ENCODE assay signal across 19 cellular contexts in the genomic region with DNA sequence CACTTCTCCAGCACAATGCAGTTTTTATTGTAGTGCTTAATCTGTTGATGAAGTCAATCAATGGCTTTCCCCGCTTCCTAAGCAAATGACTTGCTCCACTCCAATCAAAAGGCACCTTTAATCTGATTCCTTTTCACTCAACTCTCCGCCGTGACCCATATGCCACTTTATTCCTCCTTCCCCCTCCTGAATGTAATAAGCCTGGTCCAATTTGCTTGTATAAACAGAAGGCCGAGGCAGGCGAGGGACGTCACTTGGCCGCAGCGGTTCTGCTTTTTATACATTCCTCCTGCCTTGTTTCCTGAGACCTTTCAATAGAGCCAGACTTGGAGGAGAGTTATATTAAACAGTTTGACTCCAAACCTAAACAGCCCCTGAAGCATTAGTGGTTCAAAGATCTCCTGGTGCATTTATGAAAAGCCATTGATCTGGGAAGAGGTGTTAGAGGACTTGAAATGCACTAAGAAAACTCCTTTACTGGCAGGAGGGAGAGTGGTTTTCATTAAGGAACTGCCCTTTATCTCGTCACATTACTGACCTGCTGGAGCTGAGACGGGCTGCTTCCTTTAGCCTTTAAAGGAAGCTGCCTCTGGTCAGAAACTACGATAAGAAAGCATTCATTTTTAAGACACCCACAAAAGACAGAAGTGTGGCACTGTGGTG.
DNase-seq lines count a peak whose midpoint lies in the region; ATAC-seq, FAIRE-seq and TF ChIP-seq lines count a peak whose summit lies in the region.
"Had no signal": no experiment of that assay in that cellular context is flagged by ENCODE, and none has a peak within 500 bp of the region (broad histone marks: within the 10 kb centered on the region; RNA-seq: fewer than 3 reads in every experiment).

No MANE protein-coding gene starts in this region.

- POLR2A ChIA-PET in HEK293T (lab: Yijun Ruan, JAX) = no interaction called here

- FAIRE-seq in kidney (lab: Jason Lieb, UNC) = no peak
- FAIRE-seq: H54 had no signal

- no peak overlapping the region for H2BK15ac ChIP-seq in mesendoderm (replicated peaks; ENCODE audit: low read depth)

- peaks cover 4% of the 10 kb centered on the region for H3K4me1 ChIP-seq in mesendoderm (ENCODE audit: control insufficient read depth, low read depth, low read length)
- peaks cover 13 to 49% (median 28%) of the 10 kb centered on the region in 4 donors for H3K4me1 ChIP-seq in stomach
- H3K4me1 ChIP-seq in kidney (ENCODE audit: control insufficient read depth in 1 of 2, insufficient read depth in 1 of 2, low read depth in 1 of 2, low read length in 2 of 2) = peaks cover 0 to 3% of the 10 kb centered on the region in 2 donors
- peaks cover 10% of the 10 kb centered on the region for H3K4me1 ChIP-seq in endodermal cell (ENCODE audit: control insufficient read depth, insufficient read depth, low read length)
- H3K4me1 ChIP-seq: SJCRH30 had no signal

- no peak overlapping the region for H2AK5ac ChIP-seq in mesendoderm (ENCODE audit: low read length)

- intact Hi-C loops in stomach (cut with DNase I; ENCODE audit: low total_unique reads) = no loop called here
- intact Hi-C loops in kidney (cut with DNase I) = no loop called here

- DNase-seq in NCI-H82 (lab: John Stamatoyannopoulos, UW) = peak; percentile 96
- DNase-seq in chondrocyte (ENCODE audit: low spot score) = no peak
- peak; percentile 53 for DNase-seq in mesendoderm
- DNase-seq in stomach = peak; percentile 73
- DNase-seq in kidney = no peak
- no peak for DNase-seq in endodermal cell
- no peak for DNase-seq in HEK293T (ENCODE audit: extremely low spot score)
- DNase-seq: activated CD4-positive, alpha-beta T cell treated with anti-CD3 and anti-CD28 coated beads for 4 hours; activated naive CD4-positive, alpha-beta T cell; dermis blood vessel endothelial cell; hypothalamus; Kasumi-1; naive thymus-derived CD8-positive, alpha-beta T cell; NCI-H1417; NCI-H226; SJCRH30 had no signal

- TF ChIP-seq CTCF in chondrocyte (IDR thresholded peaks at IDR 0.05) = no peak
- no peak for TF ChIP-seq CTCF in stomach (IDR thresholded peaks at IDR 0.05)
- TF ChIP-seq CTCF in kidney (IDR thresholded peaks at IDR 0.05; ENCODE audit: borderline replicate concordance, extremely low read depth, insufficient read depth) = no peak
- no peak for TF ChIP-seq CTCF in endodermal cell (conservative IDR thresholded peaks at IDR 0.05)

- H4K8ac ChIP-seq in mesendoderm (ENCODE audit: low read depth, low read length) = no peak overlapping the region

- H3K27ac Mint-ChIP-seq in chondrocyte (ENCODE audit: unreplicated experiment) = peak overlapping the region; percentile 90
- no peak overlapping the region for H3K27ac Mint-ChIP-seq in endodermal cell

- H3K4ac ChIP-seq in mesendoderm (ENCODE audit: low read depth, low read length) = no peak overlapping the region

- H3K79me2 ChIP-seq in mesendoderm (ENCODE audit: control insufficient read depth, insufficient read depth, low read length) = no peaks in the 10 kb centered on the region

- H3K4me2 ChIP-seq in mesendoderm (ENCODE audit: low read length) = no peak overlapping the region

- H2BK120ac ChIP-seq in mesendoderm (ENCODE audit: low read depth, low read length) = no peak overlapping the region

- no peak overlapping the region for H3K23ac ChIP-seq in mesendoderm (ENCODE audit: low read length)

- no CpG with 5 or more reads among the region's 11 CpGs for WGBS in mesendoderm (ENCODE audit: extremely low coverage, insufficient coverage, low lambda C conversion rate)
- WGBS in stomach, 5 donors = 8 to 24% (median 14%) methylated on average over 11 of the region's 11 CpGs
- 77 to 80% methylated on average over 8 to 11 of the region's 11 CpGs for WGBS in endodermal cell (ENCODE audit: insufficient coverage in 1 of 2, insufficient read length in 1 of 2), 2 experiments

- H3K4me1 Mint-ChIP-seq in chondrocyte (ENCODE audit: low read depth) (peaks cover 48% of the 10 kb centered on the region), endodermal cell (peaks cover 28% of the 10 kb centered on the region)
- H3K4me1 Mint-ChIP-seq: naive thymus-derived CD8-positive, alpha-beta T cell had no signal

- CTCF ChIA-PET in HEK293T (lab: Yijun Ruan, JAX) = no interaction called here

- no peak overlapping the region for H2BK5ac ChIP-seq in mesendoderm (ENCODE audit: low read length)

- no peak for TF ChIP-seq POLR2A in stomach (IDR thresholded peaks at IDR 0.05)

- H3K4me3 ChIP-seq in mesendoderm (ENCODE audit: low read length) (no peak overlapping the region), stomach (no peak overlapping the region), kidney (ENCODE audit: low read length in 2 of 2) (no peak overlapping the region), endodermal cell (ENCODE audit: low read length) (no peak overlapping the region)
- H3K4me3 ChIP-seq: SJCRH30, suprapubic skin had no signal

- no peaks in the 10 kb centered on the region for H3K36me3 Mint-ChIP-seq in chondrocyte (ENCODE audit: low read depth)
- no peaks in the 10 kb centered on the region for H3K36me3 Mint-ChIP-seq in endodermal cell (ENCODE audit: low read depth)
- H3K36me3 Mint-ChIP-seq: naive thymus-derived CD8-positive, alpha-beta T cell had no signal

- H4K5ac ChIP-seq in mesendoderm (ENCODE audit: low read length) = no peak overlapping the region

- no peak for ATAC-seq in HG02981 (IDR thresholded peaks at IDR 0.05; ENCODE audit: unreplicated experiment)
- ATAC-seq: naive thymus-derived CD8-positive, alpha-beta T cell had no signal

- no peak overlapping the region for H3K18ac ChIP-seq in mesendoderm (ENCODE audit: low read length)

- no peaks in the 10 kb centered on the region for H3K27me3 ChIP-seq in mesendoderm (ENCODE audit: insufficient read depth, low read length, poor library complexity)
- no peaks in the 10 kb centered on the region for H3K27me3 ChIP-seq in stomach
- peaks cover 66% of the 10 kb centered on the region for H3K27me3 ChIP-seq in endodermal cell (ENCODE audit: control insufficient read depth, insufficient read depth, low read length, poor library complexity, severe bottlenecking)
- H3K27me3 ChIP-seq: suprapubic skin had no signal

- H3K9ac ChIP-seq in mesendoderm (ENCODE audit: low read length) (no peak overlapping the region), kidney (ENCODE audit: low read length in 2 of 2) (no peak overlapping the region), endodermal cell (ENCODE audit: extremely low read depth, low read length, poor library complexity, severe bottlenecking) (no peak overlapping the region)

- H3K4me3 Mint-ChIP-seq in chondrocyte (ENCODE audit: unreplicated experiment) (peak overlapping the region; percentile 3), endodermal cell (no peak overlapping the region)
- H3K4me3 Mint-ChIP-seq: naive thymus-derived CD8-positive, alpha-beta T cell had no signal

- H3K79me1 ChIP-seq in mesendoderm (ENCODE audit: low read length) = no peaks in the 10 kb centered on the region

- TF ChIP-seq EP300 in stomach (IDR thresholded peaks at IDR 0.05) = no peak

- no peak overlapping the region for H3K27ac ChIP-seq in mesendoderm (ENCODE audit: low read depth, low read length)
- H3K27ac ChIP-seq in stomach = peak overlapping the region; percentile 1 to 75 (median 65)
- H3K27ac ChIP-seq in kidney (ENCODE audit: low read depth in 2 of 2, low read length in 2 of 2) = no peak overlapping the region
- H3K27ac ChIP-seq in endodermal cell (ENCODE audit: low read depth, low read length) = no peak overlapping the region
- H3K27ac ChIP-seq: SJCRH30, suprapubic skin had no signal

- no peaks in the 10 kb centered on the region for H3K27me3 Mint-ChIP-seq in chondrocyte (ENCODE audit: low read depth)
- H3K27me3 Mint-ChIP-seq in endodermal cell (ENCODE audit: insufficient read depth) = peaks cover 98% of the 10 kb centered on the region

- H3K9me3 ChIP-seq in stomach (no peaks in the 10 kb centered on the region), kidney (ENCODE audit: control insufficient read depth in 1 of 2, low read length in 2 of 2) (no peaks in the 10 kb centered on the region), endodermal cell (ENCODE audit: control insufficient read depth, low read length) (no peaks in the 10 kb centered on the region)
- H3K9me3 ChIP-seq: SJCRH30, suprapubic skin had no signal

- H3K56ac ChIP-seq in mesendoderm (ENCODE audit: low read length) = no peak overlapping the region

- H3K36me3 ChIP-seq in mesendoderm (ENCODE audit: control insufficient read depth, insufficient read depth, low read length) = no peaks in the 10 kb centered on the region
- H3K36me3 ChIP-seq in stomach = no peaks in the 10 kb centered on the region
- H3K36me3 ChIP-seq in kidney (ENCODE audit: control insufficient read depth in 1 of 2, insufficient read depth in 2 of 2, low read length in 2 of 2) = no peaks in the 10 kb centered on the region
- H3K36me3 ChIP-seq in endodermal cell (ENCODE audit: control insufficient read depth, insufficient read depth, low read length) = no peaks in the 10 kb centered on the region
- H3K36me3 ChIP-seq: SJCRH30, suprapubic skin had no signal

- no peaks in the 10 kb centered on the region for H3K9me3 Mint-ChIP-seq in chondrocyte (ENCODE audit: low read depth)
- H3K9me3 Mint-ChIP-seq in endodermal cell = no peaks in the 10 kb centered on the region

TF ChIP-seq in HEK293T, 16 proteins besides CTCF, POLR2A, EP300 and RAD21:
- TF ChIP-seq, protein P1, sequence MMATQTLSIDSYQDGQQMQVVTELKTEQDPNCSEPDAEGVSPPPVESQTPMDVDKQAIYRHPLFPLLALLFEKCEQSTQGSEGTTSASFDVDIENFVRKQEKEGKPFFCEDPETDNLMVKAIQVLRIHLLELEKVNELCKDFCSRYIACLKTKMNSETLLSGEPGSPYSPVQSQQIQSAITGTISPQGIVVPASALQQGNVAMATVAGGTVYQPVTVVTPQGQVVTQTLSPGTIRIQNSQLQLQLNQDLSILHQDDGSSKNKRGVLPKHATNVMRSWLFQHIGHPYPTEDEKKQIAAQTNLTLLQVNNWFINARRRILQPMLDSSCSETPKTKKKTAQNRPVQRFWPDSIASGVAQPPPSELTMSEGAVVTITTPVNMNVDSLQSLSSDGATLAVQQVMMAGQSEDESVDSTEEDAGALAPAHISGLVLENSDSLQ (IDR thresholded peaks at IDR 0.05) = no peak
- TF ChIP-seq FOXA1 (IDR thresholded peaks at IDR 0.05) (no peak), LEF1 (IDR thresholded peaks at IDR 0.05; ENCODE audit: borderline replicate concordance) (no peak), HDGF (IDR thresholded peaks at IDR 0.05; ENCODE audit: borderline replicate concordance) (no peak), ARNT (IDR thresholded peaks at IDR 0.05) (no peak), FOXM1 (IDR thresholded peaks at IDR 0.05; ENCODE audit: borderline replicate concordance) (no peak), BHLHE40 (IDR thresholded peaks at IDR 0.05; ENCODE audit: borderline replicate concordance) (no peak), CTBP1 (IDR thresholded peaks at IDR 0.05; ENCODE audit: borderline replicate concordance) (no peak)

Comparison
In these comparisons a context has a peak if more than half of its experiments do, and no peak if none do; other contexts are left out.
1. DNase-seq: peak in NCI-H82 (single experiment), mesendoderm (single experiment) and stomach (single experiment); none in chondrocyte (single experiment), kidney (single experiment), endodermal cell (single experiment) and HEK293T (single experiment).
2. H3K27ac ChIP-seq: peak in stomach (5 of 5); none in mesendoderm (single experiment), kidney (0 of 2) and endodermal cell (single experiment).